Comparison of ENCODE assay signal across 1 cellular context in genomic region chr22:39077513-39077840, GRCh38.
TF ChIP-seq lines count a peak whose summit lies in the region.

No MANE protein-coding gene starts in this region.

TF ChIP-seq in GM12878, 131 proteins besides CTCF, POLR2A, EP300 and RAD21:
- peak in 1 of 2 experiments; percentile 30; a peak in 1 of 4 replicates for TF ChIP-seq IKZF2 (IDR thresholded peaks at IDR 0.05)
- TF ChIP-seq RAD51 (IDR thresholded peaks at IDR 0.05), result no peak
- no peak for TF ChIP-seq NFIC (IDR thresholded peaks at IDR 0.05; ENCODE audit: low read depth, low read length)
- TF ChIP-seq NFYA (IDR thresholded peaks at IDR 0.05; ENCODE audit: borderline replicate concordance, low read depth, low read length), result no peak
- TF ChIP-seq SMARCA5 (IDR thresholded peaks at IDR 0.05), result no peak
- TF ChIP-seq GATAD2B (conservative IDR thresholded peaks at IDR 0.05; ENCODE audit: low read depth), result no peak
- TF ChIP-seq, protein P1, sequence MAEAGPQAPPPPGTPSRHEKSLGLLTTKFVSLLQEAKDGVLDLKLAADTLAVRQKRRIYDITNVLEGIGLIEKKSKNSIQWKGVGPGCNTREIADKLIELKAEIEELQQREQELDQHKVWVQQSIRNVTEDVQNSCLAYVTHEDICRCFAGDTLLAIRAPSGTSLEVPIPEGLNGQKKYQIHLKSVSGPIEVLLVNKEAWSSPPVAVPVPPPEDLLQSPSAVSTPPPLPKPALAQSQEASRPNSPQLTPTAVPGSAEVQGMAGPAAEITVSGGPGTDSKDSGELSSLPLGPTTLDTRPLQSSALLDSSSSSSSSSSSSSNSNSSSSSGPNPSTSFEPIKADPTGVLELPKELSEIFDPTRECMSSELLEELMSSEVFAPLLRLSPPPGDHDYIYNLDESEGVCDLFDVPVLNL (IDR thresholded peaks at IDR 0.05; ENCODE audit: low read depth, low read length), result no peak
- TF ChIP-seq CHD1 (IDR thresholded peaks at IDR 0.05; ENCODE audit: low read depth, low read length), result no peak
- TF ChIP-seq RB1 (IDR thresholded peaks at IDR 0.05; ENCODE audit: borderline replicate concordance), result no peak
- TF ChIP-seq HDAC2 (IDR thresholded peaks at IDR 0.05), result no peak
- no peak for TF ChIP-seq KAT2A (conservative IDR thresholded peaks at IDR 0.05; ENCODE audit: control insufficient read depth, low read depth, low read length)
- no peak for TF ChIP-seq EZH2 (IDR thresholded peaks at IDR 0.05; ENCODE audit: borderline replicate concordance, control insufficient read depth, low read depth, low read length)
- TF ChIP-seq DPF2 (IDR thresholded peaks at IDR 0.05), result 0 out of 2 replicates have a peak, but pooled peaks have one; percentile 7
- no peak for TF ChIP-seq RFX5 (IDR thresholded peaks at IDR 0.05; ENCODE audit: low read depth, low read length)
- no peak for TF ChIP-seq MEF2B (IDR thresholded peaks at IDR 0.05; ENCODE audit: partially characterized antibody, poor library complexity, severe bottlenecking)
- TF ChIP-seq, protein P2, sequence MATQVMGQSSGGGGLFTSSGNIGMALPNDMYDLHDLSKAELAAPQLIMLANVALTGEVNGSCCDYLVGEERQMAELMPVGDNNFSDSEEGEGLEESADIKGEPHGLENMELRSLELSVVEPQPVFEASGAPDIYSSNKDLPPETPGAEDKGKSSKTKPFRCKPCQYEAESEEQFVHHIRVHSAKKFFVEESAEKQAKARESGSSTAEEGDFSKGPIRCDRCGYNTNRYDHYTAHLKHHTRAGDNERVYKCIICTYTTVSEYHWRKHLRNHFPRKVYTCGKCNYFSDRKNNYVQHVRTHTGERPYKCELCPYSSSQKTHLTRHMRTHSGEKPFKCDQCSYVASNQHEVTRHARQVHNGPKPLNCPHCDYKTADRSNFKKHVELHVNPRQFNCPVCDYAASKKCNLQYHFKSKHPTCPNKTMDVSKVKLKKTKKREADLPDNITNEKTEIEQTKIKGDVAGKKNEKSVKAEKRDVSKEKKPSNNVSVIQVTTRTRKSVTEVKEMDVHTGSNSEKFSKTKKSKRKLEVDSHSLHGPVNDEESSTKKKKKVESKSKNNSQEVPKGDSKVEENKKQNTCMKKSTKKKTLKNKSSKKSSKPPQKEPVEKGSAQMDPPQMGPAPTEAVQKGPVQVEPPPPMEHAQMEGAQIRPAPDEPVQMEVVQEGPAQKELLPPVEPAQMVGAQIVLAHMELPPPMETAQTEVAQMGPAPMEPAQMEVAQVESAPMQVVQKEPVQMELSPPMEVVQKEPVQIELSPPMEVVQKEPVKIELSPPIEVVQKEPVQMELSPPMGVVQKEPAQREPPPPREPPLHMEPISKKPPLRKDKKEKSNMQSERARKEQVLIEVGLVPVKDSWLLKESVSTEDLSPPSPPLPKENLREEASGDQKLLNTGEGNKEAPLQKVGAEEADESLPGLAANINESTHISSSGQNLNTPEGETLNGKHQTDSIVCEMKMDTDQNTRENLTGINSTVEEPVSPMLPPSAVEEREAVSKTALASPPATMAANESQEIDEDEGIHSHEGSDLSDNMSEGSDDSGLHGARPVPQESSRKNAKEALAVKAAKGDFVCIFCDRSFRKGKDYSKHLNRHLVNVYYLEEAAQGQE (IDR thresholded peaks at IDR 0.05; ENCODE audit: low read depth, low read length), result no peak
- TF ChIP-seq ZNF207 (IDR thresholded peaks at IDR 0.05; ENCODE audit: borderline replicate concordance), result no peak
- no peak for TF ChIP-seq NR2F1 (conservative IDR thresholded peaks at IDR 0.05)
- TF ChIP-seq HDGF (IDR thresholded peaks at IDR 0.05), result 0 out of 2 replicates have a peak, but pooled peaks have one; percentile 18
- no peak for TF ChIP-seq MYB (IDR thresholded peaks at IDR 0.05; ENCODE audit: borderline replicate concordance, low read depth, low read length)
- TF ChIP-seq SUPT20H (IDR thresholded peaks at IDR 0.05; ENCODE audit: borderline replicate concordance, control insufficient read depth, low read depth, low read length), result no peak
- TF ChIP-seq FOS (IDR thresholded peaks at IDR 0.05; ENCODE audit: borderline replicate concordance, extremely low read depth, insufficient read length), result no peak
- 0 out of 2 replicates have a peak, but pooled peaks have one; percentile 43 for TF ChIP-seq IKZF1 (conservative IDR thresholded peaks at IDR 0.05)
- no peak for TF ChIP-seq PAX5 (IDR thresholded peaks at IDR 0.05; ENCODE audit: borderline replicate concordance, low read depth, low read length)
- TF ChIP-seq CREM (IDR thresholded peaks at IDR 0.05; ENCODE audit: low read depth), result no peak
- peak; percentile 1; the same call in 1 of the 2 replicates for TF ChIP-seq NKRF (conservative IDR thresholded peaks at IDR 0.05)
- TF ChIP-seq, protein P3, sequence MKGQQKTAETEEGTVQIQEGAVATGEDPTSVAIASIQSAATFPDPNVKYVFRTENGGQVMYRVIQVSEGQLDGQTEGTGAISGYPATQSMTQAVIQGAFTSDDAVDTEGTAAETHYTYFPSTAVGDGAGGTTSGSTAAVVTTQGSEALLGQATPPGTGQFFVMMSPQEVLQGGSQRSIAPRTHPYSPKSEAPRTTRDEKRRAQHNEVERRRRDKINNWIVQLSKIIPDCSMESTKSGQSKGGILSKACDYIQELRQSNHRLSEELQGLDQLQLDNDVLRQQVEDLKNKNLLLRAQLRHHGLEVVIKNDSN (IDR thresholded peaks at IDR 0.05; ENCODE audit: borderline replicate concordance, extremely low read length, insufficient read depth, low read depth, low read length), result no peak
- TF ChIP-seq SREBF2 (IDR thresholded peaks at IDR 0.05; ENCODE audit: low read length), result no peak
